ENCODE assay signal across 20 cellular contexts in genomic region chr17:82129095-82129494, GRCh38. TPM values are rescaled to one million over a fixed set of nuclear protein-coding genes. Genes with fewer than 3 reads are reported as not detected.
DNase-seq lines count a peak whose midpoint lies in the region; ATAC-seq and TF ChIP-seq lines count a peak whose summit lies in the region.
"Had no signal": no experiment of that assay in that cellular context is flagged by ENCODE, and none has a peak within 500 bp of the region (broad histone marks: within the 10 kb centered on the region; RNA-seq: fewer than 3 reads in every experiment).

No MANE protein-coding gene starts in this region.

- no peak overlapping the region for H3K4me3 Mint-ChIP-seq in CD4-positive, CD25-positive, alpha-beta regulatory T cell
- peak overlapping the region in 1 of 3 donors; percentile 13 for H3K4me3 Mint-ChIP-seq in T-cell
- H3K4me3 Mint-ChIP-seq: activated naive CD8-positive, alpha-beta T cell treated with anti-CD3 and anti-CD28 coated beads, Interleukin-2, amount 50 U/mL, for 24 hours; activated T-cell treated with anti-CD3 and anti-CD28 coated beads, Interleukin-2, amount 50 U/mL, for 24 hours had no signal

- H3K9me3 Mint-ChIP-seq in CD4-positive, CD25-positive, alpha-beta regulatory T cell, result peaks cover 0 to 2% (median 0%) of the 10 kb centered on the region in 7 donors
- no peaks in the 10 kb centered on the region for H3K9me3 Mint-ChIP-seq in T-cell
- H3K9me3 Mint-ChIP-seq: activated naive CD8-positive, alpha-beta T cell treated with anti-CD3 and anti-CD28 coated beads, Interleukin-2, amount 50 U/mL, for 24 hours; activated T-cell treated with anti-CD3 and anti-CD28 coated beads, Interleukin-2, amount 50 U/mL, for 24 hours had no signal

- H3K27me3 ChIP-seq in CD4-positive, CD25-positive, alpha-beta regulatory T cell (ENCODE audit: control insufficient read depth, insufficient read depth, low read length), result no peaks in the 10 kb centered on the region
- H3K27me3 ChIP-seq: testis had no signal

- H3K27ac ChIP-seq in CD4-positive, CD25-positive, alpha-beta regulatory T cell (ENCODE audit: insufficient read depth, low read length, poor library complexity, severe bottlenecking), result peak overlapping the region; percentile 26
- H3K27ac ChIP-seq: BLaER1 treated with 17β-estradiol and CSF1 and Interleukin-3, amounts not matched to agents 10 nM and 100 nM; psoas muscle; testis had no signal

- H3K9me3 ChIP-seq in CD4-positive, CD25-positive, alpha-beta regulatory T cell (ENCODE audit: control insufficient read depth in 2 of 2, low read length in 2 of 2), result no peaks in the 10 kb centered on the region
- H3K9me3 ChIP-seq: BLaER1 treated with 17β-estradiol and CSF1 and Interleukin-3, amounts not matched to agents 10 nM and 100 nM; psoas muscle; testis had no signal

- ATAC-seq in CD4-positive, CD25-positive, alpha-beta regulatory T cell (ENCODE audit: low read depth in 2 of 2), result no peak
- no peak for ATAC-seq in T-cell (replicated peaks in 1 of 4)
- no peak for ATAC-seq in HG02588 (IDR thresholded peaks at IDR 0.05; ENCODE audit: unreplicated experiment)
- ATAC-seq: activated naive CD8-positive, alpha-beta T cell treated with anti-CD3 and anti-CD28 coated beads, Interleukin-2, amount 50 U/mL, for 24 hours; left lobe of liver; psoas muscle had no signal

- no peak overlapping the region for H3K4me3 ChIP-seq in CD4-positive, CD25-positive, alpha-beta regulatory T cell (ENCODE audit: low read depth, low read length)
- H3K4me3 ChIP-seq in fibroblast of villous mesenchyme (ENCODE audit: low read depth, low read length), result no peak overlapping the region
- H3K4me3 ChIP-seq: BLaER1 treated with 17β-estradiol and CSF1 and Interleukin-3, amounts not matched to agents 10 nM and 100 nM; psoas muscle; testis had no signal

- CTCF ChIA-PET in T-cell (lab: Charles Lee), result no interaction called here

- no peaks in the 10 kb centered on the region for H3K27me3 Mint-ChIP-seq in CD4-positive, CD25-positive, alpha-beta regulatory T cell
- H3K27me3 Mint-ChIP-seq in T-cell, result no peaks in the 10 kb centered on the region
- H3K27me3 Mint-ChIP-seq: activated naive CD8-positive, alpha-beta T cell treated with anti-CD3 and anti-CD28 coated beads, Interleukin-2, amount 50 U/mL, for 24 hours; activated T-cell treated with anti-CD3 and anti-CD28 coated beads, Interleukin-2, amount 50 U/mL, for 24 hours had no signal

- POLR2A ChIA-PET in T-cell (lab: Charles Lee), result no interaction called here

- TF ChIP-seq CTCF in GM20000 (IDR thresholded peaks at IDR 0.05; ENCODE audit: extremely low read depth, missing control alignments) (peak; percentile 2), fibroblast of villous mesenchyme (IDR thresholded peaks at IDR 0.05; ENCODE audit: insufficient read depth, low read depth, low read length) (peak; percentile 27)

- peaks cover 0 to 52% (median 25%) of the 10 kb centered on the region in 4 donors for H3K4me1 Mint-ChIP-seq in CD4-positive, CD25-positive, alpha-beta regulatory T cell
- peaks cover 45 to 52% (median 50%) of the 10 kb centered on the region in 3 donors for H3K4me1 Mint-ChIP-seq in T-cell

- no peak for DNase-seq in CD4-positive, CD25-positive, alpha-beta regulatory T cell
- DNase-seq in GM20000 (ENCODE audit: low spot score), result no peak
- DNase-seq in T-cell, result no peak
- no peak for DNase-seq in fibroblast of villous mesenchyme (ENCODE audit: low read depth)
- no peak for DNase-seq in activated CD4-positive, alpha-beta T cell treated with anti-CD3 and anti-CD28 coated beads for 48 hours
- DNase-seq in stimulated activated naive CD4-positive, alpha-beta T cell treated with Interleukin-2 at 50 U/mL for 16 hours (lab: John Stamatoyannopoulos, UW), result no peak
- no peak for DNase-seq in COR-L47 (lab: John Stamatoyannopoulos, UW)
- DNase-seq: activated CD4-positive, alpha-beta T cell treated with anti-CD3 and anti-CD28 coated beads for 4 hours; activated naive CD8-positive, alpha-beta T cell treated with anti-CD3 and anti-CD28 coated beads, Interleukin-2, amount 50 U/mL, for 24 hours; activated T-cell treated with anti-CD3 and anti-CD28 coated beads, Interleukin-2, amount 50 U/mL, for 24 hours; erythroblast; GF-D8; hypothalamus; NCI-H2029; NCI-H526 treated with DMSO at 0.1 percent for 48 hours; psoas muscle; testis had no signal

- peaks cover 36% of the 10 kb centered on the region for H3K4me1 ChIP-seq in CD4-positive, CD25-positive, alpha-beta regulatory T cell (ENCODE audit: control insufficient read depth, insufficient read depth, low read length, poor library complexity, severe bottlenecking)
- H3K4me1 ChIP-seq: psoas muscle, testis had no signal

- H3K27ac Mint-ChIP-seq in CD4-positive, CD25-positive, alpha-beta regulatory T cell, result peak overlapping the region in 2 of 3 donors; percentile 99
- peak overlapping the region; percentile 75 to 99 for H3K27ac Mint-ChIP-seq in T-cell
- H3K27ac Mint-ChIP-seq: activated naive CD8-positive, alpha-beta T cell treated with anti-CD3 and anti-CD28 coated beads, Interleukin-2, amount 50 U/mL, for 24 hours; activated T-cell treated with anti-CD3 and anti-CD28 coated beads, Interleukin-2, amount 50 U/mL, for 24 hours had no signal

- peaks cover 4% of the 10 kb centered on the region for H3K36me3 Mint-ChIP-seq in CD4-positive, CD25-positive, alpha-beta regulatory T cell
- no peaks in the 10 kb centered on the region for H3K36me3 Mint-ChIP-seq in T-cell

- no peaks in the 10 kb centered on the region for H3K36me3 ChIP-seq in CD4-positive, CD25-positive, alpha-beta regulatory T cell (ENCODE audit: control insufficient read depth, insufficient read depth, low read length)

RNA-seq across cellular contexts. Expression of gene FASN, which starts 31.1 kb away (rescaled TPM):
- total RNA-seq in CD4-positive, CD25-positive, alpha-beta regulatory T cell, result 153 TPM
- polyA plus RNA-seq in CD4-positive, CD25-positive, alpha-beta regulatory T cell, result under 1 TPM; 0.23 to 0.93 (median 0.59) TPM
- total RNA-seq in T-cell (100 to 1,000 TPM in 2 of 5 donors, 10 to 100 TPM in 3; 48.2 to 144 (median 52.5) TPM), fibroblast of villous mesenchyme (274 and 280 TPM in 2 replicates)
